In genomic region chr21:42061866-42062542, GRCh38 we compare ENCODE assay signal across 8 cellular contexts. TPM values are rescaled to one million over a fixed set of nuclear protein-coding genes. Genes with fewer than 3 reads are reported as not detected.
A peak's percentile ranks its signal among the peaks of the same experiment; 100 is the strongest.
DNase-seq lines count a peak whose midpoint lies in the region; ATAC-seq, FAIRE-seq and TF ChIP-seq lines count a peak whose summit lies in the region.

No MANE protein-coding gene starts in this region.

- H3K4me1 ChIP-seq in GM12878 (ENCODE audit: control insufficient read depth, insufficient read depth, low read length) (peaks cover 54% of the 10 kb centered on the region), BE2C (no peaks in the 10 kb centered on the region), gastrocnemius medialis (no peaks in the 10 kb centered on the region)

- CTCF ChIA-PET in GM12878 (lab: Yijun Ruan, JAX), result no interaction called here

- SMC1A ChIA-PET in GM12878 (lab: Charles Lee; ENCODE audit: uncharacterized antibody, unreplicated experiment), result interaction anchor here (1.5 to 1.8 kb wide), 4 partner anchors 11 to 138 kb away, joined by 4 to 7 read pairs (median 4); no protein-coding TSS in a partner anchor

- no peaks in the 10 kb centered on the region for H3K36me3 Mint-ChIP-seq in stimulated activated naive B cell treated with anti-CD40 and anti-IgM and Interleukin-4, amounts not matched to agents 10 μg/mL and 1 μg/mL and 100 μg/mL, for 72 hours

- peak overlapping the region; percentile 72; the same call in 1 of the 2 replicates for H3K9ac ChIP-seq in GM12878 (ENCODE audit: control insufficient read depth, insufficient read depth, low read length)

- POLR2A ChIA-PET in GM12878 (lab: Charles Lee), result interaction anchor here (1.6 to 2.0 kb wide), 2 partner anchors 14 to 16 kb away, joined by 4 to 5 read pairs; no protein-coding TSS in a partner anchor

- TF ChIP-seq EP300 in GM12878 (IDR thresholded peaks at IDR 0.05; ENCODE audit: borderline replicate concordance in 1 of 2, control insufficient read depth in 1 of 2, low read depth in 2 of 2, low read length in 2 of 2), result no peak

- no peak for TF ChIP-seq CTCF in GM12878 (IDR thresholded peaks at IDR 0.05 in 2 of 3, conservative IDR thresholded peaks at IDR 0.05 in 1 of 3; ENCODE audit: control insufficient read depth in 2 of 3, extremely low read depth in 1 of 3, insufficient read depth in 1 of 3, low read depth in 3 of 3, low read length in 3 of 3)
- TF ChIP-seq CTCF in BE2C (IDR thresholded peaks at IDR 0.05; ENCODE audit: low read depth, low read length), result no peak
- no peak for TF ChIP-seq CTCF in gastrocnemius medialis (IDR thresholded peaks at IDR 0.05 in 4 of 5, conservative IDR thresholded peaks at IDR 0.05 in 1 of 5)

- BruUV-seq in GM12878 (replicated peaks; lab: Mats Ljungman, UMichigan), result no TSS peak

- RAD21 ChIA-PET in GM12878 (lab: Charles Lee; ENCODE audit: unreplicated experiment), result interaction anchor here (0.6 to 2.2 kb wide), 6 partner anchors 9 to 135 kb away, joined by 3 to 7 read pairs (median 4); partner anchors contain the start of gene ZBTB21

- intact Hi-C loops in GM12878 (cut with micrococcal nuclease; ENCODE audit: unreplicated experiment), result loop anchor here (1.0 to 5.0 kb wide), 5 partner anchors 15 to 193 kb away; partner anchors contain the start of genes C2CD2 and ZBTB21
- intact Hi-C loops in gastrocnemius medialis (cut with DNase I; ENCODE audit: low total_unique reads), result no loop called here

- no peak for TF ChIP-seq POLR2A in GM12878 (IDR thresholded peaks at IDR 0.05; ENCODE audit: low read depth, low read length)
- no peak for TF ChIP-seq POLR2A in gastrocnemius medialis (IDR thresholded peaks at IDR 0.05)

- ATAC-seq in GM18907 (IDR thresholded peaks at IDR 0.05; ENCODE audit: unreplicated experiment), result peak; percentile 29
- ATAC-seq in HG02870 (IDR thresholded peaks at IDR 0.05; ENCODE audit: unreplicated experiment), result peak; percentile 14
- peak; percentile 64 for ATAC-seq in GM12878
- peak; percentile 53 to 56 for ATAC-seq in stimulated activated naive B cell treated with anti-CD40 and anti-IgM and Interleukin-4, amounts not matched to agents 10 μg/mL and 1 μg/mL and 100 μg/mL, for 72 hours (replicated peaks)
- no peak for ATAC-seq in gastrocnemius medialis

- H3K9me3 ChIP-seq in GM12878 (replicated peaks; ENCODE audit: control insufficient read depth, insufficient read depth, low read length) (no peaks in the 10 kb centered on the region), BE2C (no peaks in the 10 kb centered on the region), gastrocnemius medialis (no peaks in the 10 kb centered on the region)

- peaks cover 66 to 91% of the 10 kb centered on the region in 2 donors for H3K4me1 Mint-ChIP-seq in stimulated activated naive B cell treated with anti-CD40 and anti-IgM and Interleukin-4, amounts not matched to agents 10 μg/mL and 1 μg/mL and 100 μg/mL, for 72 hours

- no peaks in the 10 kb centered on the region for H3K27me3 ChIP-seq in GM12878 (replicated peaks in 1 of 2; ENCODE audit: control insufficient read depth in 2 of 2, insufficient read depth in 2 of 2, low read length in 1 of 2)
- peaks cover 22% of the 10 kb centered on the region for H3K27me3 ChIP-seq in BE2C
- H3K27me3 ChIP-seq in gastrocnemius medialis, result no peaks in the 10 kb centered on the region

- WGBS in GM12878 (ENCODE audit: insufficient coverage, insufficient replicate concordance, low lambda C conversion rate, missing lambda C conversion rate), result 9% methylated on average over 19 of the region's 19 CpGs

- H4K20me1 ChIP-seq in GM12878 (ENCODE audit: control insufficient read depth, insufficient read depth), result no peaks in the 10 kb centered on the region

- peak overlapping the region; percentile 8; the same call in 1 of the 2 replicates for H3K4me3 ChIP-seq in GM12878
- no peak overlapping the region for H3K4me3 ChIP-seq in BE2C (ENCODE audit: low read depth, low read length)
- no peak overlapping the region for H3K4me3 ChIP-seq in gastrocnemius medialis

- peak overlapping the region; percentile 64 for H2AFZ ChIP-seq in GM12878 (ENCODE audit: control insufficient read depth, low read depth, low read length)

- peak overlapping the region; percentile 80 for H3K27ac Mint-ChIP-seq in stimulated activated naive B cell treated with anti-CD40 and anti-IgM and Interleukin-4, amounts not matched to agents 10 μg/mL and 1 μg/mL and 100 μg/mL, for 72 hours

- H3K36me3 ChIP-seq in GM12878 (ENCODE audit: control insufficient read depth in 2 of 2, insufficient read depth in 2 of 2, low read length in 1 of 2) (no peaks in the 10 kb centered on the region), BE2C (no peaks in the 10 kb centered on the region), gastrocnemius medialis (no peaks in the 10 kb centered on the region)

- no peaks in the 10 kb centered on the region for H3K27me3 Mint-ChIP-seq in stimulated activated naive B cell treated with anti-CD40 and anti-IgM and Interleukin-4, amounts not matched to agents 10 μg/mL and 1 μg/mL and 100 μg/mL, for 72 hours

- TF ChIP-seq RAD21 in GM12878 (IDR thresholded peaks at IDR 0.05; ENCODE audit: insufficient read depth, low read depth, low read length), result no peak

- FAIRE-seq in GM12878 (lab: Jason Lieb, UNC), result no peak

- H3K79me2 ChIP-seq in GM12878 (ENCODE audit: control insufficient read depth, insufficient read depth, low read length), result no peaks in the 10 kb centered on the region

- in situ Hi-C loops in GM12878 (cut with MboI), result no loop called here
- in situ Hi-C loops in gastrocnemius medialis (cut with MboI; ENCODE audit: low sequenced_read_pairs in 4 of 4), result no loop called here

- H3K4me3 Mint-ChIP-seq in stimulated activated naive B cell treated with anti-CD40 and anti-IgM and Interleukin-4, amounts not matched to agents 10 μg/mL and 1 μg/mL and 100 μg/mL, for 72 hours, result peak overlapping the region; percentile 81 to 84

- H3K27ac ChIP-seq in GM12878 (ENCODE audit: control insufficient read depth, insufficient read depth) (peak overlapping the region; percentile 93), gastrocnemius medialis (no peak overlapping the region)

- peak overlapping the region; percentile 98 for H3K4me2 ChIP-seq in GM12878 (ENCODE audit: control insufficient read depth, insufficient read depth)

- no peaks in the 10 kb centered on the region for H3K9me3 Mint-ChIP-seq in stimulated activated naive B cell treated with anti-CD40 and anti-IgM and Interleukin-4, amounts not matched to agents 10 μg/mL and 1 μg/mL and 100 μg/mL, for 72 hours

- DNase-seq in SW480 (ENCODE audit: low spot score) (peak; percentile 84), GM12878 (ENCODE audit: low read depth, low spot score) (no peak), BE2C (no peak), gastrocnemius medialis (no peak), nucleus accumbens (lab: John Stamatoyannopoulos, UW) (no peak)
- no peak for DNase-seq in stimulated activated naive B cell treated with anti-CD40 and anti-IgM and Interleukin-4, amounts not matched to agents 10 μg/mL and 1 μg/mL and 100 μg/mL, for 72 hours

TF ChIP-seq in GM12878, 131 proteins besides CTCF, POLR2A, EP300 and RAD21 (continues in another document):
- TF ChIP-seq RCOR1 (conservative IDR thresholded peaks at IDR 0.05; ENCODE audit: low read depth, low read length) (no peak), TCF12 (IDR thresholded peaks at IDR 0.05; ENCODE audit: low read depth, low read length) (peak; percentile 24; the same call in 1 of the 2 replicates), MTA2 (IDR thresholded peaks at IDR 0.05; ENCODE audit: low read depth) (peak; percentile 28; the same call in 1 of the 2 replicates)

RNA-seq across cellular contexts. Expression of gene UMODL1, which starts 9.1 kb away (rescaled TPM):
- total RNA-seq in GM12878 (2013; cell fraction: nucleolus; rRNA removed), result 0.51 and 0.65 TPM in 2 replicates
- total RNA-seq in GM12878 (2014; rRNA removed) (0.11 TPM in 1 of 2 replicates, not detected in the other), GM12878 (2014; rRNA removed; fragmentation: Illumina TruSeq; extraction: Trizol) (not detected in 2 replicates), GM12878 (2021) (0.05 TPM in 1 of 2 replicates, not detected in the other), gastrocnemius medialis (under 1 TPM in 1 of 4 donors, not detected in 3; 0.13 TPM)
- polyA plus RNA-seq in GM12878 (2011; ENCODE audit: low read depth), result not detected
- polyA plus RNA-seq in GM12878 (2011; rRNA removed) (0.03 and 0.10 TPM in 2 replicates), GM12878 (2014; fragmentation: Illumina TruSeq; extraction: Trizol) (0.01 TPM in 1 of 2 replicates, not detected in the other), GM12878 (2014; fragmentation: Nextera tagmentation; extraction: Ambion mirVana) (not detected), GM12878 (2014; rRNA removed) (0.03 TPM in 1 of 2 replicates, not detected in the other), GM12878 (2016; fragmentation: Nextera tagmentation; extraction: Ambion mirVana) (not detected)
- 0.01 and 0.08 TPM in 2 replicates for polyA plus RNA-seq in GM12878 (2011; cell fraction: cytosol; rRNA removed)
- polyA plus RNA-seq in GM12878 (2011; cell fraction: nucleus; rRNA removed), result 0.09 and 0.13 TPM in 2 replicates
- polyA plus RNA-seq in GM12878 (2012), result 0.11 TPM in 1 of 2 replicates, not detected in the other
- polyA minus RNA-seq in GM12878 (2011; rRNA and poly(A)+ RNA removed), result not detected in 2 replicates
- not detected in 2 replicates for polyA minus RNA-seq in GM12878 (2011; cell fraction: cytosol; rRNA and poly(A)+ RNA removed)
- not detected in 2 replicates for polyA minus RNA-seq in GM12878 (2011; cell fraction: nucleus; rRNA and poly(A)+ RNA removed)
- not detected for polyA plus RNA-seq in BE2C (2012; ENCODE audit: insufficient read depth, insufficient read length, low read depth)

RNA-seq across cellular contexts. Expression of gene ZBTB21, which starts 51.8 kb away (rescaled TPM):
- 28.7 and 28.9 TPM in 2 replicates for total RNA-seq in GM12878 (2013; cell fraction: nucleolus; rRNA removed)
- total RNA-seq in GM12878 (2014; rRNA removed), result 8.5 and 9.8 TPM in 2 replicates
- total RNA-seq in GM12878 (2014; rRNA removed; fragmentation: Illumina TruSeq; extraction: Trizol), result 13.1 and 13.4 TPM in 2 replicates
- 17.9 and 21.6 TPM in 2 replicates for total RNA-seq in GM12878 (2021)
- 6.1 TPM for polyA plus RNA-seq in GM12878 (2011; ENCODE audit: low read depth)
- polyA plus RNA-seq in GM12878 (2011; rRNA removed), result 9.1 and 9.6 TPM in 2 replicates
- 5.7 and 11.2 TPM in 2 replicates for polyA plus RNA-seq in GM12878 (2011; cell fraction: cytosol; rRNA removed)
- 12.9 and 18.3 TPM in 2 replicates for polyA plus RNA-seq in GM12878 (2011; cell fraction: nucleus; rRNA removed)
- polyA plus RNA-seq in GM12878 (2012), result 9.1 and 9.6 TPM in 2 replicates
- 12.6 and 12.7 TPM in 2 replicates for polyA plus RNA-seq in GM12878 (2014; fragmentation: Illumina TruSeq; extraction: Trizol)
- 1 to 10 TPM; 1.8 to 2.3 TPM for polyA plus RNA-seq in GM12878 (2014; fragmentation: Nextera tagmentation; extraction: Ambion mirVana)
- 6.3 and 7.0 TPM in 2 replicates for polyA plus RNA-seq in GM12878 (2014; rRNA removed)
- polyA plus RNA-seq in GM12878 (2016; fragmentation: Nextera tagmentation; extraction: Ambion mirVana), result 10 to 100 TPM; 11.3 to 13.9 TPM
- polyA minus RNA-seq in GM12878 (2011; rRNA and poly(A)+ RNA removed), result 14.7 and 15.7 TPM in 2 replicates
- polyA minus RNA-seq in GM12878 (2011; cell fraction: cytosol; rRNA and poly(A)+ RNA removed), result 6.4 and 8.6 TPM in 2 replicates
- polyA minus RNA-seq in GM12878 (2011; cell fraction: nucleus; rRNA and poly(A)+ RNA removed), result 10.8 and 12.8 TPM in 2 replicates
- polyA plus RNA-seq in BE2C (2012; ENCODE audit: insufficient read depth, insufficient read length, low read depth), result 14.7 TPM
- total RNA-seq in gastrocnemius medialis, result 1 to 10 TPM; 1.9 to 5.0 (median 4.0) TPM

Comparison
In these comparisons a context has a peak if more than half of its experiments do, and no peak if none do; other contexts are left out.
1. ATAC-seq: peak in GM18907 (single experiment), HG02870 (single experiment), GM12878 (single experiment) and stimulated activated naive B cell treated with anti-CD40 and anti-IgM and Interleukin-4, amounts not matched to agents 10 μg/mL and 1 μg/mL and 100 μg/mL, for 72 hours (2 of 2); none in gastrocnemius medialis (0 of 2).